ENCODE assay signal across 22 cellular contexts in the genomic region with DNA sequence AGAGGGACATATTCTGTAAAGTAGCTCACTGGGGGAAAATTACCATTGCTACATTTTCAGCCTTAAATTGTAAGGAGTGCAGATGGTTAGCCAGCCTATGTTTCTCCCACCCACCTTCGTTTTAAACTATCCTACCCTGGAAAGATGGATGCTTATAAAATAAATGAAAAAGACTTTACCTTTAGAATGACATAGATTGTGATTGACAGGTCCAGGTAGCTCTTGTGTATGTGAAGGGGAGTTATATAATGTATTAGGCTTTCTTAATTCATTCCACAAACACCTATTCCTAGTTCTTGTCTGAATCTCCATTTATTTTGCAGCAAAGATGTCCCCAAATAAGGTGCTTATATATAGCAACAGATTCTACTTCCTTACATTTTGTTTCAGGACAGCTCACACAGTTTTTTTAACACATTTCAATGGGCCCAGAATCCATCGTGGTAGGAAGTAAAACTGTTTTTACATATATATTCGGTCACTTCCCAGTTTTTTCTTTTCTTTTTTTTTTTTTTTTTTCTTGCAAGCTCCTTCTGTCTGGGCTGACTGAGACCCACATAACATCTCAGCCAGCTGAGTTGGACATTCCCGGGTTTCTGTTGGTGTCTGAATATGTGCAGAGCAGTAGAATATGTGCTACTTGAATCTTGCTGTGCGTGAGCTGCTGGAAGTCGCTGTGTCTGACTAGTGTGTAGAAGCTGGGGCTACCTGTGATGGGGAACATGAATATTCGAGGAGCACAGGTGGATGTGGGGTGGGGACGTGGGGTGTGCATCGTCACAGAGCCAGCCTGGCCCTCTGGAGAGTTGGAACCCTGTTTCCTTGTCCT. TPM values are rescaled to one million over a fixed set of nuclear protein-coding genes. Genes with fewer than 3 reads are reported as not detected.
DNase-seq lines count a peak whose midpoint lies in the region; ATAC-seq, FAIRE-seq and TF ChIP-seq lines count a peak whose summit lies in the region.
"Had no signal": no experiment of that assay in that cellular context is flagged by ENCODE, and none has a peak within 500 bp of the region (broad histone marks: within the 10 kb centered on the region; RNA-seq: fewer than 3 reads in every experiment).

No MANE protein-coding gene starts in this region.

- no peak overlapping the region for H2BK12ac ChIP-seq in neuronal stem cell (ENCODE audit: low read length)

- H3K14ac ChIP-seq in neuronal stem cell (ENCODE audit: low read length), result no peak overlapping the region

- no peak for FAIRE-seq in K562 (lab: Jason Lieb, UNC)
- FAIRE-seq: H54 had no signal

- no TSS peak for BruUV-seq in K562 (replicated peaks; lab: Mats Ljungman, UMichigan)

- H3K4me1 ChIP-seq in DND-41 (ENCODE audit: insufficient read depth, low read length), result peaks cover 100% of the 10 kb centered on the region
- H3K4me1 ChIP-seq in K562 (replicated peaks in 1 of 2; ENCODE audit: control insufficient read depth in 2 of 2, insufficient read depth in 2 of 2, low read length in 2 of 2), result peaks cover 17 to 42% of the 10 kb centered on the region in 2 experiments
- H3K4me1 ChIP-seq in neuronal stem cell (ENCODE audit: control insufficient read depth in 2 of 2, insufficient read depth in 1 of 2, low read depth in 1 of 2, low read length in 2 of 2), result peaks cover 10 to 23% of the 10 kb centered on the region in 2 donors
- peaks cover 22% of the 10 kb centered on the region for H3K4me1 ChIP-seq in HAP-1

- H3K9ac ChIP-seq in DND-41 (ENCODE audit: low read depth, low read length) (0 out of 2 replicates have a peak overlapping the region, but pooled peaks have one; percentile 5), K562 (ENCODE audit: insufficient read depth in 1 of 2, low read depth in 2 of 2, low read length in 2 of 2) (0 out of 4 replicates have a peak overlapping the region, but pooled peaks of 1 of the 2 experiments have one; percentile 15), neuronal stem cell (ENCODE audit: low read depth, low read length, poor library complexity) (peak overlapping the region; percentile 53)
- H3K9ac ChIP-seq: KMS-11 had no signal

- H4K20me1 ChIP-seq in DND-41 (ENCODE audit: insufficient read depth, low read length) (peaks cover 49% of the 10 kb centered on the region), K562 (replicated peaks; ENCODE audit: control insufficient read depth, insufficient read depth, low read length) (peaks cover 30% of the 10 kb centered on the region)

- H3K4ac ChIP-seq in neuronal stem cell (ENCODE audit: low read length), result no peak overlapping the region

- no peak overlapping the region for H3K18ac ChIP-seq in neuronal stem cell (ENCODE audit: low read length)

- no peak overlapping the region for H3K4me3 ChIP-seq in DND-41 (ENCODE audit: low read depth in 1 of 2, low read length in 2 of 2)
- H3K4me3 ChIP-seq in K562, result no peak overlapping the region
- H3K4me3 ChIP-seq in neuronal stem cell (ENCODE audit: low read length in 2 of 2), result no peak overlapping the region
- H3K4me3 ChIP-seq in HAP-1, result no peak overlapping the region
- H3K4me3 ChIP-seq: upper lobe of right lung had no signal

- CTCF ChIA-PET in K562 (lab: Yijun Ruan, JAX; ENCODE audit: low intra/inter-chr PET ratio), result interaction anchor here (0.6 kb wide), 1 partner anchor 253 kb away, joined by 4 read pairs; no protein-coding TSS in a partner anchor

- no peak for ATAC-seq in DND-41 (ENCODE audit: insufficient read depth, low read depth)
- ATAC-seq in K562, result no peak
- ATAC-seq: activated naive CD4-positive, alpha-beta T cell treated with anti-CD3 and anti-CD28 coated beads, Interleukin-2, amount 50 U/mL, for 72 hours; activated T-cell treated with anti-CD3 and anti-CD28 coated beads, Interleukin-2, amount 50 U/mL, for 4 hours; CD8-positive, alpha-beta T cell; left colon; stimulated activated naive CD8-positive, alpha-beta T cell treated with anti-CD3 and anti-CD28 coated beads, Interleukin-15, amount 100 ng/mL, for 72 hours had no signal

- TF ChIP-seq EP300 in K562 (IDR thresholded peaks at IDR 0.05; ENCODE audit: low read length), result no peak

- no peak overlapping the region for H2AK5ac ChIP-seq in neuronal stem cell (ENCODE audit: low read depth, low read length)

- H2BK15ac ChIP-seq in neuronal stem cell (ENCODE audit: low read length), result no peak overlapping the region

- POLR2A ChIA-PET in K562 (lab: Yijun Ruan, JAX), result interaction anchor here (0.6 to 4.3 kb wide), 7 partner anchors 9 to 102 kb away, joined by 3 to 24 read pairs (median 5); partner anchors contain the start of gene TMCO1

- H3K9me3 ChIP-seq in DND-41 (ENCODE audit: insufficient read depth, low read length, severe bottlenecking) (no peaks in the 10 kb centered on the region), K562 (replicated peaks; ENCODE audit: control insufficient read depth, insufficient read depth, low read depth, low read length) (no peaks in the 10 kb centered on the region), neuronal stem cell (replicated peaks in 1 of 2; ENCODE audit: control insufficient read depth in 2 of 2, insufficient read depth in 1 of 2, low read depth in 1 of 2, low read length in 2 of 2) (peaks cover 3 to 8% of the 10 kb centered on the region in 2 donors), HAP-1 (no peaks in the 10 kb centered on the region)
- H3K9me3 ChIP-seq: upper lobe of right lung had no signal

- peaks cover 15% of the 10 kb centered on the region for H3K79me1 ChIP-seq in neuronal stem cell (ENCODE audit: low read depth, low read length)

- DNase-seq in DND-41 (no peak), MV-4-11 (lab: John Stamatoyannopoulos, UW) (peak; percentile 91), K562 (ENCODE audit: extremely low read depth in 1 of 4, low spot score in 3 of 4) (no peak), neuronal stem cell (ENCODE audit: low spot score) (no peak), DMS53 (lab: John Stamatoyannopoulos, UW) (no peak), GM20000 (ENCODE audit: low spot score) (no peak), HAP-1 (ENCODE audit: low spot score in 2 of 2) (no peak), SW 1271 (lab: John Stamatoyannopoulos, UW) (no peak)
- DNase-seq: activated CD4-positive, alpha-beta T cell treated with anti-CD3 and anti-CD28 coated beads, Interleukin-2, amount 50 U/mL, for 4 hours; activated T-cell treated with anti-CD3 and anti-CD28 coated beads, Interleukin-2, amount 50 U/mL, for 4 hours; CD8-positive, alpha-beta T cell; cortex of kidney; DMS79; foreskin fibroblast; left colon; NCI-H69; right cardiac atrium; stimulated activated naive CD8-positive, alpha-beta T cell treated with anti-CD3 and anti-CD28 coated beads, Interleukin-15, amount 100 ng/mL, for 72 hours; upper lobe of right lung had no signal

- TF ChIP-seq RAD21 in K562 (CRISPR knock-in tag; conservative IDR thresholded peaks at IDR 0.05 in 1 of 2, IDR thresholded peaks at IDR 0.05 in 1 of 2), result no peak

- H2AFZ ChIP-seq in DND-41 (ENCODE audit: low read depth, low read length), result no peak overlapping the region
- no peak overlapping the region for H2AFZ ChIP-seq in K562 (ENCODE audit: low read depth, low read length)
- no peak overlapping the region for H2AFZ ChIP-seq in neuronal stem cell (ENCODE audit: low read length)

- intact Hi-C loops in K562 (cut with micrococcal nuclease), result no loop called here

- H3K27me3 ChIP-seq in DND-41 (ENCODE audit: insufficient read depth, low read length, poor library complexity) (no peaks in the 10 kb centered on the region), K562 (ENCODE audit: control insufficient read depth in 2 of 2, insufficient read depth in 2 of 2, low read length in 2 of 2) (no peaks in the 10 kb centered on the region), neuronal stem cell (ENCODE audit: control insufficient read depth in 3 of 3, insufficient read depth in 3 of 3, low read depth in 1 of 3, low read length in 3 of 3) (no peaks in the 10 kb centered on the region), HAP-1 (ENCODE audit: low read depth) (no peaks in the 10 kb centered on the region)
- H3K27me3 ChIP-seq: upper lobe of right lung had no signal

- H3K27ac ChIP-seq in DND-41 (ENCODE audit: low read length) (peak overlapping the region; percentile 97), K562 (ENCODE audit: extremely low read depth, low read depth, low read length) (no peak overlapping the region), neuronal stem cell (replicated peaks; ENCODE audit: low read length) (no peak overlapping the region)
- H3K27ac ChIP-seq: KMS-11, upper lobe of right lung had no signal

- no peak overlapping the region for H3K23ac ChIP-seq in neuronal stem cell (ENCODE audit: low read depth, low read length, poor library complexity)

- no peak for TF ChIP-seq POLR2A in K562 (conservative IDR thresholded peaks at IDR 0.05)

- H3K79me2 ChIP-seq in DND-41 (ENCODE audit: insufficient read depth, low read length) (peaks cover 90% of the 10 kb centered on the region), K562 (ENCODE audit: control insufficient read depth, insufficient read depth, low read length) (peaks cover 96% of the 10 kb centered on the region)

- H3K36me3 ChIP-seq in DND-41 (ENCODE audit: insufficient read depth, low read length) (peaks cover 17% of the 10 kb centered on the region), K562 (ENCODE audit: control insufficient read depth, insufficient read depth, low read length) (peaks cover 2% of the 10 kb centered on the region), neuronal stem cell (replicated peaks in 1 of 2; ENCODE audit: control insufficient read depth in 2 of 2, insufficient read depth in 2 of 2, low read length in 2 of 2) (peaks cover 0 to 2% of the 10 kb centered on the region in 2 donors), HAP-1 (replicated peaks) (no peaks in the 10 kb centered on the region)
- H3K36me3 ChIP-seq: upper lobe of right lung had no signal

- no peak overlapping the region for H4K8ac ChIP-seq in neuronal stem cell (ENCODE audit: low read depth, low read length)

- no peak for TF ChIP-seq CTCF in DND-41 (IDR thresholded peaks at IDR 0.05; ENCODE audit: borderline replicate concordance, extremely low read depth, low read length, poor library complexity, severe bottlenecking)
- TF ChIP-seq CTCF in K562 (IDR thresholded peaks at IDR 0.05 in 2 of 3, conservative IDR thresholded peaks at IDR 0.05 in 1 of 3; ENCODE audit: insufficient read depth in 2 of 3, low read depth in 1 of 3, low read length in 3 of 3), result no peak
- TF ChIP-seq CTCF in GM20000 (IDR thresholded peaks at IDR 0.05; ENCODE audit: extremely low read depth, missing control alignments), result no peak

- no peak overlapping the region for H4K91ac ChIP-seq in neuronal stem cell (ENCODE audit: low read depth, low read length, poor library complexity)

- 77% methylated on average over 9 of the region's 9 CpGs for WGBS in K562 (ENCODE audit: insufficient coverage, low coverage, missing lambda C conversion rate)
- WGBS in neuronal stem cell (ENCODE audit: extremely low coverage in 2 of 2, insufficient read length in 2 of 2, insufficient replicate concordance in 1 of 2), 2 donors, result no CpG with 5 or more reads among the region's 9 CpGs

- H3K4me2 ChIP-seq in DND-41 (ENCODE audit: insufficient read depth, low read length) (peak overlapping the region; percentile 42), K562 (ENCODE audit: insufficient read depth, low read length) (no peak overlapping the region), neuronal stem cell (ENCODE audit: insufficient read depth, low read length, poor library complexity, severe bottlenecking) (no peak overlapping the region)
- H3K4me2 ChIP-seq: KMS-11 had no signal

- peaks cover 9% of the 10 kb centered on the region for H3K9me1 ChIP-seq in K562 (ENCODE audit: control insufficient read depth, insufficient read depth, low read length)

- in situ Hi-C loops in K562 (cut with MboI), result no loop called here
- in situ Hi-C loops in HAP-1 (cut with MboI; ENCODE audit: low sequenced_read_pairs), result no loop called here

- H2BK5ac ChIP-seq in neuronal stem cell (ENCODE audit: low read length), result no peak overlapping the region

- no peak overlapping the region for H2BK120ac ChIP-seq in neuronal stem cell (ENCODE audit: low read depth, low read length)

RNA-seq across cellular contexts. Expression of gene UCK2, which starts 27.8 kb away (rescaled TPM):
- 52.8 and 60.6 TPM in 2 replicates for total RNA-seq in K562 (2011; cell fraction: chromatin; rRNA removed; ENCODE audit: low replicate concordance)
- total RNA-seq in K562 (2011; cell fraction: nucleolus; rRNA removed), result 42.2 and 49.3 TPM in 2 replicates
- 54.6 and 75.2 TPM in 2 replicates for total RNA-seq in K562 (2011; cell fraction: nucleoplasm; rRNA removed)
- total RNA-seq in K562 (2014; rRNA removed), result 145 and 159 TPM in 2 replicates
- 59.0 and 78.5 TPM in 2 replicates for total RNA-seq in K562 (2014; rRNA removed; fragmentation: Illumina TruSeq; extraction: Trizol)
- 71.6 and 73.9 TPM in 2 replicates for total RNA-seq in K562 (2015; rRNA removed; fragmentation: Illumina TruSeq; extraction: Trizol)
- total RNA-seq in K562 (2021), result 95.9 and 98.2 TPM in 2 replicates
- 90.5 and 103 TPM in 2 replicates for polyA plus RNA-seq in K562 (2011; rRNA removed)
- polyA plus RNA-seq in K562 (2011; cell fraction: cytosol; rRNA removed), result 121 and 167 TPM in 2 replicates
- polyA plus RNA-seq in K562 (2011; cell fraction: nucleus; rRNA removed), result 54.4 and 62.7 TPM in 2 replicates
- polyA plus RNA-seq in K562 (2012), result 49.6 and 96.6 TPM in 2 replicates
- polyA plus RNA-seq in K562 (2014; fragmentation: Illumina TruSeq; extraction: Trizol), result 95.8 and 111 TPM in 2 replicates
- polyA plus RNA-seq in K562 (2014; fragmentation: Nextera tagmentation; extraction: Ambion mirVana), result 10 to 100 TPM; 84.6 to 86.7 TPM
- 104 and 122 TPM in 2 replicates for polyA plus RNA-seq in K562 (2014; rRNA removed)
- polyA minus RNA-seq in K562 (2011; rRNA and poly(A)+ RNA removed), result 98.7 and 137 TPM in 2 replicates
- polyA minus RNA-seq in K562 (2011; cell fraction: cytosol; rRNA and poly(A)+ RNA removed), result 61.1 and 70.9 TPM in 2 replicates
- 28.7 and 32.3 TPM in 2 replicates for polyA minus RNA-seq in K562 (2011; cell fraction: nucleus; rRNA and poly(A)+ RNA removed)
- 51.1 TPM for polyA plus RNA-seq in neuronal stem cell (2013, experiment 1 of 2)
- polyA plus RNA-seq in neuronal stem cell (2013, experiment 2 of 2), result 49.3 TPM
